ENCODE assay signal across 2 cellular contexts in the genomic region with DNA sequence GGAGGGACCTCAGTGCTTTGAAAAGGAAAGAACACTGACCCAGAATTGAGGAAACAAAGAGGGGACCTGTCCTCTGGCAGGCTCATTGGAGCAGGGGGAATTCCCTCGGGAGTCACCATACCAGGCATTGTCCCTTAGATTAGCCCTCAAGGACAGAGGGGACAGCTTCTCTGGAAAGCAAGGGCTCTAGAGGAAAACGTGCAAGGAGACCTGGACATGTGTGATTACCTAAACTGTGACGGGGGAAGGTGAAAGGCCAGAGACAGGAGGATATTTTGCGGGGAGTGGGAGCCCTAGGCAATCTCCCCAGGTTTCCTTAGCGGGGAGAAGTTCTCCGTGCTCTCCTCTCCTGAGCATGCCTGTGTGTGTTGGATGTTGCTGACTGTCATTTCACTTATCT.
TF ChIP-seq lines count a peak whose summit lies in the region.

No MANE protein-coding gene starts in this region.

TF ChIP-seq in A549, 52 proteins besides CTCF, POLR2A, EP300 and RAD21:
- no peak for TF ChIP-seq SREBF2 (IDR thresholded peaks at IDR 0.05)
- TF ChIP-seq, protein P1, sequence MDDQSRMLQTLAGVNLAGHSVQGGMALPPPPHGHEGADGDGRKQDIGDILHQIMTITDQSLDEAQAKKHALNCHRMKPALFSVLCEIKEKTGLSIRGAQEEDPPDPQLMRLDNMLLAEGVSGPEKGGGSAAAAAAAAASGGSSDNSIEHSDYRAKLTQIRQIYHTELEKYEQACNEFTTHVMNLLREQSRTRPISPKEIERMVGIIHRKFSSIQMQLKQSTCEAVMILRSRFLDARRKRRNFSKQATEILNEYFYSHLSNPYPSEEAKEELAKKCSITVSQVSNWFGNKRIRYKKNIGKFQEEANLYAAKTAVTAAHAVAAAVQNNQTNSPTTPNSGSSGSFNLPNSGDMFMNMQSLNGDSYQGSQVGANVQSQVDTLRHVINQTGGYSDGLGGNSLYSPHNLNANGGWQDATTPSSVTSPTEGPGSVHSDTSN (IDR thresholded peaks at IDR 0.05), result no peak
- TF ChIP-seq GATA3 (IDR thresholded peaks at IDR 0.05; ENCODE audit: borderline replicate concordance), result no peak
- no peak for TF ChIP-seq MYC (IDR thresholded peaks at IDR 0.05; ENCODE audit: borderline replicate concordance, low read length)
- no peak for TF ChIP-seq SMC3 (IDR thresholded peaks at IDR 0.05)
- TF ChIP-seq, protein P2, sequence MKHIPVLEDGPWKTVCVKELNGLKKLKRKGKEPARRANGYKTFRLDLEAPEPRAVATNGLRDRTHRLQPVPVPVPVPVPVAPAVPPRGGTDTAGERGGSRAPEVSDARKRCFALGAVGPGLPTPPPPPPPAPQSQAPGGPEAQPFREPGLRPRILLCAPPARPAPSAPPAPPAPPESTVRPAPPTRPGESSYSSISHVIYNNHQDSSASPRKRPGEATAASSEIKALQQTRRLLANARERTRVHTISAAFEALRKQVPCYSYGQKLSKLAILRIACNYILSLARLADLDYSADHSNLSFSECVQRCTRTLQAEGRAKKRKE (CRISPR knock-in tag; IDR thresholded peaks at IDR 0.05; ENCODE audit: low read depth), result no peak
- TF ChIP-seq EHMT2 (IDR thresholded peaks at IDR 0.05; ENCODE audit: low read depth), result no peak
- no peak for TF ChIP-seq EHF (CRISPR knock-in tag; IDR thresholded peaks at IDR 0.05)
- TF ChIP-seq HOXB13 (CRISPR knock-in tag; IDR thresholded peaks at IDR 0.05; ENCODE audit: low read depth), result no peak
- TF ChIP-seq ZC3H11A (IDR thresholded peaks at IDR 0.05), result no peak
- no peak for TF ChIP-seq MAFK (IDR thresholded peaks at IDR 0.05; ENCODE audit: partially characterized antibody)
- TF ChIP-seq RCOR1 (IDR thresholded peaks at IDR 0.05; ENCODE audit: low read depth, low read length), result no peak
- TF ChIP-seq ZSCAN20 (CRISPR knock-in tag; IDR thresholded peaks at IDR 0.05), result no peak
- TF ChIP-seq NR3C1 (IDR thresholded peaks at IDR 0.05), result no peak
TF ChIP-seq in A549: peak in this region for 0.

TF ChIP-seq in H1, 55 proteins besides CTCF, POLR2A, EP300 and RAD21:
- TF ChIP-seq TCF12 (IDR thresholded peaks at IDR 0.05; ENCODE audit: low read depth, low read length) (no peak), HDAC2 (IDR thresholded peaks at IDR 0.05; ENCODE audit: borderline replicate concordance in 1 of 2, low read depth in 2 of 2, low read length in 2 of 2) (no peak), HDAC6 (IDR thresholded peaks at IDR 0.05; ENCODE audit: low read depth, low read length) (no peak), CBX5 (IDR thresholded peaks at IDR 0.05; ENCODE audit: low read depth, low read length) (no peak), RFX5 (IDR thresholded peaks at IDR 0.05; ENCODE audit: borderline replicate concordance, low read depth, low read length) (no peak), PHF8 (conservative IDR thresholded peaks at IDR 0.05; ENCODE audit: low read depth, low read length) (no peak), TAF7 (optimal IDR thresholded peaks at IDR 0.05; ENCODE audit: borderline replicate concordance, low read depth, low read length) (no peak), CBX8 (IDR thresholded peaks at IDR 0.05; ENCODE audit: borderline replicate concordance, low read depth, low read length) (no peak), EGR1 (IDR thresholded peaks at IDR 0.05; ENCODE audit: borderline replicate concordance, low read depth, low read length) (no peak), ZNF274 (IDR thresholded peaks at IDR 0.05; ENCODE audit: borderline replicate concordance, extremely low read depth, low read length) (no peak), RNF2 (IDR thresholded peaks at IDR 0.05; ENCODE audit: borderline replicate concordance, low read depth, low read length, missing control alignments, poor library complexity, severe bottlenecking) (no peak), RXRA (IDR thresholded peaks at IDR 0.05; ENCODE audit: insufficient read depth, low read depth, low read length) (no peak), FOSL1 (IDR thresholded peaks at IDR 0.05; ENCODE audit: insufficient read depth, low read depth, low read length) (no peak), BRCA1 (IDR thresholded peaks at IDR 0.05; ENCODE audit: low read depth, low read length) (no peak), KDM4A (IDR thresholded peaks at IDR 0.05; ENCODE audit: low read depth, low read length, severe bottlenecking) (no peak)
- TF ChIP-seq, protein P3, sequence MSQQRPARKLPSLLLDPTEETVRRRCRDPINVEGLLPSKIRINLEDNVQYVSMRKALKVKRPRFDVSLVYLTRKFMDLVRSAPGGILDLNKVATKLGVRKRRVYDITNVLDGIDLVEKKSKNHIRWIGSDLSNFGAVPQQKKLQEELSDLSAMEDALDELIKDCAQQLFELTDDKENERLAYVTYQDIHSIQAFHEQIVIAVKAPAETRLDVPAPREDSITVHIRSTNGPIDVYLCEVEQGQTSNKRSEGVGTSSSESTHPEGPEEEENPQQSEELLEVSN (IDR thresholded peaks at IDR 0.05), result no peak
TF ChIP-seq in H1: peak in this region for 0.
